1 cellular context compared by ENCODE assay signal in genomic region chr15:99114511-99115299, GRCh38.
TF ChIP-seq lines count a peak whose summit lies in the region.

No MANE protein-coding gene starts in this region.

TF ChIP-seq in SK-N-SH treated with all-trans-retinoic acid at 6 μM for 48 hours, 23 proteins besides CTCF, POLR2A, EP300 and RAD21 (continued from another document):
- TF ChIP-seq TSHZ2 (CRISPR knock-in tag; IDR thresholded peaks at IDR 0.05): no peak
- TF ChIP-seq ZNF8 (CRISPR knock-in tag; IDR thresholded peaks at IDR 0.05): no peak
- TF ChIP-seq ZC3H10 (CRISPR knock-in tag; IDR thresholded peaks at IDR 0.05): no peak
- TF ChIP-seq TOX (CRISPR knock-in tag; IDR thresholded peaks at IDR 0.05; ENCODE audit: borderline replicate concordance): no peak
- TF ChIP-seq ZNF565 (CRISPR knock-in tag; conservative IDR thresholded peaks at IDR 0.05; ENCODE audit: low read depth): no peak
- no peak for TF ChIP-seq GLIS3 (CRISPR knock-in tag; IDR thresholded peaks at IDR 0.05)
